ENCODE assay signal across 10 cellular contexts in genomic region chr21:38269567-38269917, GRCh38. TPM values are rescaled to one million over a fixed set of nuclear protein-coding genes. Genes with fewer than 3 reads are reported as not detected.
DNase-seq lines count a peak whose midpoint lies in the region; ATAC-seq and TF ChIP-seq lines count a peak whose summit lies in the region.
"Had no signal": no experiment of that assay in that cellular context is flagged by ENCODE, and none has a peak within 500 bp of the region (broad histone marks: within the 10 kb centered on the region; RNA-seq: fewer than 3 reads in every experiment).

No MANE protein-coding gene starts in this region.

- H3K9me3 Mint-ChIP-seq in CD4-positive, alpha-beta T cell: no peaks in the 10 kb centered on the region

- H3K4me1 ChIP-seq in left lung (peaks cover 41 to 96% of the 10 kb centered on the region in 2 donors), testis (peaks cover 18% of the 10 kb centered on the region)

- ATAC-seq in GM18858 (IDR thresholded peaks at IDR 0.05; ENCODE audit: unreplicated experiment) (peak; percentile 61), GM21528 (IDR thresholded peaks at IDR 0.05; ENCODE audit: low FRiP score, unreplicated experiment) (peak; percentile 72), HG03354 (IDR thresholded peaks at IDR 0.05; ENCODE audit: poor library complexity, severe bottlenecking, unreplicated experiment) (peak; percentile 87), left lung (peak; percentile 17)
- ATAC-seq in CD4-positive, alpha-beta T cell (ENCODE audit: poor library complexity): no peak

- no peak for TF ChIP-seq POLR2A in testis (IDR thresholded peaks at IDR 0.05)

- POLR2A ChIA-PET in CD4-positive, alpha-beta T cell (lab: Charles Lee): interaction anchor here (1.1 kb wide), 1 partner anchor 25 kb away, joined by 3 read pairs; no protein-coding TSS in a partner anchor

- peaks cover 3% of the 10 kb centered on the region for H3K4me1 Mint-ChIP-seq in CD4-positive, alpha-beta T cell (ENCODE audit: low read depth)

- no peak overlapping the region for H3K27ac Mint-ChIP-seq in CD4-positive, alpha-beta T cell

- no peak for TF ChIP-seq CTCF in left lung (IDR thresholded peaks at IDR 0.05)
- TF ChIP-seq CTCF in CD4-positive, alpha-beta T cell (IDR thresholded peaks at IDR 0.05): no peak
- no peak for TF ChIP-seq CTCF in testis (IDR thresholded peaks at IDR 0.05)

- H3K36me3 ChIP-seq in left lung (no peaks in the 10 kb centered on the region), testis (ENCODE audit: low read depth, missing control alignments) (no peaks in the 10 kb centered on the region)
- H3K36me3 ChIP-seq: thoracic aorta had no signal

- 39 to 42% methylated on average over 2 of the region's 2 CpGs for WGBS in testis, 2 donors

- H3K27ac ChIP-seq in left lung (peak overlapping the region; percentile 73 to 75), testis (no peak overlapping the region)
- H3K27ac ChIP-seq in CD4-positive, alpha-beta T cell (ENCODE audit: low read depth, low read length): no peak overlapping the region
- H3K27ac ChIP-seq: thoracic aorta had no signal

- H3K9me3 ChIP-seq in left lung: no peaks in the 10 kb centered on the region
- H3K9me3 ChIP-seq in CD4-positive, alpha-beta T cell (ENCODE audit: control insufficient read depth, low read length): no peaks in the 10 kb centered on the region
- H3K9me3 ChIP-seq in testis: no peaks in the 10 kb centered on the region
- H3K9me3 ChIP-seq: thoracic aorta had no signal

- H3K4me3 Mint-ChIP-seq in CD4-positive, alpha-beta T cell: no peak overlapping the region

- CTCF ChIA-PET in CD4-positive, alpha-beta T cell (lab: Charles Lee): no interaction called here

- no peaks in the 10 kb centered on the region for H3K36me3 Mint-ChIP-seq in CD4-positive, alpha-beta T cell (ENCODE audit: low read depth)

- no peak for DNase-seq in left lung
- DNase-seq in RPMI8226: no peak
- no peak for DNase-seq in CD4-positive, alpha-beta T cell
- DNase-seq in testis: no peak
- no peak for DNase-seq in ecto neural progenitor cell (ENCODE audit: low spot score)
- DNase-seq: SW 1271 had no signal

- intact Hi-C loops in left lung (cut with DNase I) (no loop called here), testis (cut with DNase I; ENCODE audit: low total_unique reads) (no loop called here)
- intact Hi-C loops in CD4-positive, alpha-beta T cell (cut with DNase I, micrococcal nuclease): no loop called here

- H3K4me3 ChIP-seq in left lung: no peak overlapping the region
- no peak overlapping the region for H3K4me3 ChIP-seq in testis
- H3K4me3 ChIP-seq: thoracic aorta had no signal

- peaks cover 5% of the 10 kb centered on the region for H3K27me3 Mint-ChIP-seq in CD4-positive, alpha-beta T cell

- H3K27me3 ChIP-seq in left lung (no peaks in the 10 kb centered on the region), testis (no peaks in the 10 kb centered on the region)
- H3K27me3 ChIP-seq in CD4-positive, alpha-beta T cell (ENCODE audit: control insufficient read depth, insufficient read depth, low read length): no peaks in the 10 kb centered on the region

RNA-seq across cellular contexts. Expression of gene KCNJ15, which starts 12.8 kb away (rescaled TPM):
- total RNA-seq in left lung: 100 to 1,000 TPM in 1 of 2 donors, 10 to 100 TPM in 1; 87.3 to 103 TPM
- total RNA-seq in CD4-positive, alpha-beta T cell: under 1 TPM in 1 of 2 experiments, not detected in 1; 0.19 TPM
- 1 to 10 TPM; 4.9 to 6.4 TPM for total RNA-seq in testis
- polyA plus RNA-seq in testis (ENCODE audit: insufficient read depth, low read depth, low replicate concordance): 13.0 TPM

Comparison
In these comparisons a context has a peak if more than half of its experiments do, and no peak if none do; other contexts are left out.
1. H3K27ac ChIP-seq: peak in left lung (2 of 2); none in CD4-positive, alpha-beta T cell (single experiment) and testis (0 of 2).
2. RNA of gene KCNJ15, which starts 12.8 kb away (total RNA-seq): 87.3 to 103 TPM in left lung; 4.9 to 6.4 TPM in testis and 0.19 TPM in CD4-positive, alpha-beta T cell; every median in the first group is over 10 times any median in the second.